8 cellular contexts compared by ENCODE assay signal in the genomic region with DNA sequence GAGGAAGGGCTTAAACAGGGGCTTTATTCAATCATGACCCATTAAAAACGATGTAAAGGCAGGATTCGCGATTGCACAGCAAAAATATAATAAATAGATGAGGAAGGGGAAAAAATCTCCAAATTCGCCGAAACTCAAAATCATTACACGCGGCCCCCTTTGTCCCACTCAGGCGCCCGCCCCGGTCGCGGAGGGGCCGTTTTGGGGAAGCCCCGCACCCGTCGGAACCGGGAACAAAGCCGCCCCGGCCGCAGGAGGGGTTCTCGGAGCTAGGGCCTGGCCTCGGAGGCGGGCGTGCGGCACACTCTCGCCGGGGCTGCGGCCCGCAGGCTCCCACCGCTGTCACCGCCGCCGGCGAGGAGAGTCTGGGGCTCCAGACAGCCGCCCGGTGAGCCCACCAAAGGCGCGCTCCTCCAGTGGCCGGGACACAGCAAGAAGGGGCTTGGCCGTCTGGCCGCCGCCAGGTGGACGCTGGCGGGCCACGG. TPM values are rescaled to one million over a fixed set of nuclear protein-coding genes. Genes with fewer than 3 reads are reported as not detected.
DNase-seq lines count a peak whose midpoint lies in the region; ATAC-seq and TF ChIP-seq lines count a peak whose summit lies in the region.

No MANE protein-coding gene starts in this region.

- peak overlapping the region; percentile 98 for H3K4me3 ChIP-seq in BLaER1
- peak overlapping the region; percentile 99 for H3K4me3 ChIP-seq in endodermal cell (ENCODE audit: low read length)
- H3K4me3 ChIP-seq in thoracic aorta, result peak overlapping the region; percentile 90

- H3K36me3 ChIP-seq in BLaER1 (no peaks in the 10 kb centered on the region), endodermal cell (ENCODE audit: control insufficient read depth, insufficient read depth, low read length) (no peaks in the 10 kb centered on the region), thoracic aorta (no peaks in the 10 kb centered on the region)

- H3K4me2 ChIP-seq in BLaER1, result peak overlapping the region; percentile 75

- H4K20me1 ChIP-seq in BLaER1, result peaks cover 32% of the 10 kb centered on the region

- intact Hi-C loops in activated CD4-positive, alpha-beta T cell treated with anti-CD3 and anti-CD28 coated beads, Interleukin-2, amount 10 ng/mL, durations not matched to agents 24 days and 14 days (cut with micrococcal nuclease), result loop anchor here (1.0 to 5.0 kb wide), 2 partner anchors 8 to 282 kb away; no protein-coding TSS in a partner anchor

- H3K4me1 Mint-ChIP-seq in activated CD4-positive, alpha-beta T cell treated with anti-CD3 and anti-CD28 coated beads, Interleukin-2, amount 10 ng/mL, durations not matched to agents 24 days and 14 days, result peaks cover 31% of the 10 kb centered on the region
- peaks cover 15% of the 10 kb centered on the region for H3K4me1 Mint-ChIP-seq in endodermal cell
- peaks cover 15 to 43% (median 21%) of the 10 kb centered on the region in 4 donors for H3K4me1 Mint-ChIP-seq in naive thymus-derived CD8-positive, alpha-beta T cell

- no peaks in the 10 kb centered on the region for H3K27me3 ChIP-seq in BLaER1
- H3K27me3 ChIP-seq in endodermal cell (ENCODE audit: control insufficient read depth, insufficient read depth, low read length, poor library complexity, severe bottlenecking), result no peaks in the 10 kb centered on the region
- H3K27me3 ChIP-seq in thoracic aorta (replicated peaks; ENCODE audit: insufficient read depth), result no peaks in the 10 kb centered on the region

- peaks cover 17% of the 10 kb centered on the region for H3K27me3 Mint-ChIP-seq in activated CD4-positive, alpha-beta T cell treated with anti-CD3 and anti-CD28 coated beads, Interleukin-2, amount 10 ng/mL, durations not matched to agents 24 days and 14 days
- H3K27me3 Mint-ChIP-seq in endodermal cell (ENCODE audit: insufficient read depth), result peaks cover 3% of the 10 kb centered on the region
- no peaks in the 10 kb centered on the region for H3K27me3 Mint-ChIP-seq in naive thymus-derived CD8-positive, alpha-beta T cell

- H3K9me3 Mint-ChIP-seq in activated CD4-positive, alpha-beta T cell treated with anti-CD3 and anti-CD28 coated beads, Interleukin-2, amount 10 ng/mL, durations not matched to agents 24 days and 14 days, result no peaks in the 10 kb centered on the region
- H3K9me3 Mint-ChIP-seq in endodermal cell, result no peaks in the 10 kb centered on the region
- H3K9me3 Mint-ChIP-seq in naive thymus-derived CD8-positive, alpha-beta T cell, result no peaks in the 10 kb centered on the region

- peaks cover 13% of the 10 kb centered on the region for H3K36me3 Mint-ChIP-seq in activated CD4-positive, alpha-beta T cell treated with anti-CD3 and anti-CD28 coated beads, Interleukin-2, amount 10 ng/mL, durations not matched to agents 24 days and 14 days (ENCODE audit: low read depth)
- no peaks in the 10 kb centered on the region for H3K36me3 Mint-ChIP-seq in endodermal cell (ENCODE audit: low read depth)
- peaks cover 0 to 2% (median 0%) of the 10 kb centered on the region in 3 donors for H3K36me3 Mint-ChIP-seq in naive thymus-derived CD8-positive, alpha-beta T cell

- peak; percentile 51 for TF ChIP-seq CTCF in endodermal cell (conservative IDR thresholded peaks at IDR 0.05)
- TF ChIP-seq CTCF in thoracic aorta (IDR thresholded peaks at IDR 0.05), result no peak

- peak overlapping the region; percentile 99 for H3K27ac Mint-ChIP-seq in activated CD4-positive, alpha-beta T cell treated with anti-CD3 and anti-CD28 coated beads, Interleukin-2, amount 10 ng/mL, durations not matched to agents 24 days and 14 days
- peak overlapping the region; percentile 88 for H3K27ac Mint-ChIP-seq in endodermal cell
- peak overlapping the region; percentile 85 to 97 (median 92) for H3K27ac Mint-ChIP-seq in naive thymus-derived CD8-positive, alpha-beta T cell

- H3K9ac ChIP-seq in BLaER1 (peak overlapping the region; percentile 98), endodermal cell (ENCODE audit: extremely low read depth, low read length, poor library complexity, severe bottlenecking) (peak overlapping the region; percentile 86)

- peaks cover 35% of the 10 kb centered on the region for H3K4me1 ChIP-seq in BLaER1
- no peaks in the 10 kb centered on the region for H3K4me1 ChIP-seq in endodermal cell (ENCODE audit: control insufficient read depth, insufficient read depth, low read length)
- H3K4me1 ChIP-seq in thoracic aorta (ENCODE audit: control insufficient read depth in 1 of 2, low read depth in 2 of 2), result peaks cover 7 to 11% of the 10 kb centered on the region in 2 donors

- H3K9me3 ChIP-seq in BLaER1 (0 out of 2 replicates have a peak, but pooled peaks cover 4% of the 10 kb centered on the region), endodermal cell (ENCODE audit: control insufficient read depth, low read length) (no peaks in the 10 kb centered on the region), thoracic aorta (no peaks in the 10 kb centered on the region)

- ATAC-seq in GM19397 (IDR thresholded peaks at IDR 0.05; ENCODE audit: unreplicated experiment), result peak; percentile 19
- ATAC-seq in HG03565 (IDR thresholded peaks at IDR 0.05; ENCODE audit: unreplicated experiment), result peak; percentile 0
- peak; percentile 13 to 39 for ATAC-seq in naive thymus-derived CD8-positive, alpha-beta T cell
- ATAC-seq in thoracic aorta (ENCODE audit: insufficient number of reproducible peaks, low FRiP score, low read depth), result peak; percentile 6

- peak; percentile 83 for DNase-seq in activated CD4-positive, alpha-beta T cell treated with anti-CD3 and anti-CD28 coated beads, Interleukin-2, amount 10 ng/mL, durations not matched to agents 24 days and 14 days
- DNase-seq in endodermal cell (no peak), thoracic aorta (ENCODE audit: low spot score) (no peak), DMS114 treated with DMSO at 0.1 percent for 48 hours (lab: John Stamatoyannopoulos, UW; ENCODE audit: unreplicated experiment) (no peak)
- DNase-seq in naive thymus-derived CD8-positive, alpha-beta T cell, result peak in 5 of 10 donors; percentile 5 to 37 (median 24)

- H3K4me3 Mint-ChIP-seq in activated CD4-positive, alpha-beta T cell treated with anti-CD3 and anti-CD28 coated beads, Interleukin-2, amount 10 ng/mL, durations not matched to agents 24 days and 14 days, result peak overlapping the region; percentile 95
- peak overlapping the region; percentile 83 for H3K4me3 Mint-ChIP-seq in endodermal cell
- H3K4me3 Mint-ChIP-seq in naive thymus-derived CD8-positive, alpha-beta T cell, result peak overlapping the region; percentile 84 to 98 (median 94)

- H3K27ac ChIP-seq in BLaER1 (peak overlapping the region; percentile 96), endodermal cell (ENCODE audit: low read depth, low read length) (peak overlapping the region; percentile 94), thoracic aorta (peak overlapping the region; percentile 76 to 79)

- POLR2A ChIA-PET in naive thymus-derived CD8-positive, alpha-beta T cell (lab: Charles Lee), result interaction anchor here (0.6 to 1.5 kb wide), 5 partner anchors 9 to 143 kb away, joined by 3 to 8 read pairs (median 4); a partner anchor contains a TSS

- WGBS in endodermal cell (ENCODE audit: insufficient coverage in 1 of 2, insufficient read length in 1 of 2), 2 experiments, result 0% methylated on average over 25 to 45 of the region's 45 CpGs

RNA-seq across cellular contexts. Expression of a gene that starts 0.5 kb away (rescaled TPM):
- total RNA-seq in activated CD4-positive, alpha-beta T cell treated with anti-CD3 and anti-CD28 coated beads, Interleukin-2, amount 10 ng/mL, durations not matched to agents 24 days and 14 days, result 32.0 and 32.7 TPM in 2 replicates
- total RNA-seq in endodermal cell (10 to 100 TPM; 20.6 to 22.7 TPM), thoracic aorta (1 to 10 TPM; 6.9 to 8.8 TPM)
- 28.8 TPM for polyA plus RNA-seq in endodermal cell (2013, experiment 1 of 2)
- 28.6 TPM for polyA plus RNA-seq in endodermal cell (2013, experiment 2 of 2)
- total RNA-seq in naive thymus-derived CD8-positive, alpha-beta T cell, result 1 to 10 TPM; 5.7 to 6.8 TPM
- 1 to 10 TPM; 4.9 to 8.5 (median 5.7) TPM for polyA plus RNA-seq in naive thymus-derived CD8-positive, alpha-beta T cell

RNA-seq across cellular contexts. Expression of a gene that starts 53.7 kb away (rescaled TPM):
- 15.7 and 16.0 TPM in 2 replicates for total RNA-seq in activated CD4-positive, alpha-beta T cell treated with anti-CD3 and anti-CD28 coated beads, Interleukin-2, amount 10 ng/mL, durations not matched to agents 24 days and 14 days
- total RNA-seq in endodermal cell, result 10 to 100 TPM; 44.1 to 65.5 TPM
- polyA plus RNA-seq in endodermal cell (2013, experiment 1 of 2), result 38.0 TPM
- 30.3 TPM for polyA plus RNA-seq in endodermal cell (2013, experiment 2 of 2)
- total RNA-seq in naive thymus-derived CD8-positive, alpha-beta T cell, result 1 to 10 TPM; 2.7 to 3.4 TPM
- polyA plus RNA-seq in naive thymus-derived CD8-positive, alpha-beta T cell, result under 1 TPM in 2 of 3 donors, not detected in 1; 0.19 to 0.23 TPM
- 1 to 10 TPM; 5.1 to 6.8 TPM for total RNA-seq in thoracic aorta
